In genomic region chr12:88805286-88805685, GRCh38 we compare ENCODE assay signal across 1 cellular context.
TF ChIP-seq lines count a peak whose summit lies in the region.

No MANE protein-coding gene starts in this region.

TF ChIP-seq in HCT116, 20 proteins besides CTCF, POLR2A, EP300 and RAD21:
- no peak for TF ChIP-seq SRF (IDR thresholded peaks at IDR 0.05; ENCODE audit: low read depth)
- TF ChIP-seq ELF1 (IDR thresholded peaks at IDR 0.05; ENCODE audit: borderline replicate concordance, low read depth) = no peak
- no peak for TF ChIP-seq SP1 (IDR thresholded peaks at IDR 0.05; ENCODE audit: low read depth)
- TF ChIP-seq, protein P1, sequence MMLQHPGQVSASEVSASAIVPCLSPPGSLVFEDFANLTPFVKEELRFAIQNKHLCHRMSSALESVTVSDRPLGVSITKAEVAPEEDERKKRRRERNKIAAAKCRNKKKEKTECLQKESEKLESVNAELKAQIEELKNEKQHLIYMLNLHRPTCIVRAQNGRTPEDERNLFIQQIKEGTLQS (IDR thresholded peaks at IDR 0.05) = no peak
- no peak for TF ChIP-seq FOSL1 (IDR thresholded peaks at IDR 0.05; ENCODE audit: low read depth)
- TF ChIP-seq CBX3 (IDR thresholded peaks at IDR 0.05; ENCODE audit: low read depth) = no peak
- TF ChIP-seq, protein P2, sequence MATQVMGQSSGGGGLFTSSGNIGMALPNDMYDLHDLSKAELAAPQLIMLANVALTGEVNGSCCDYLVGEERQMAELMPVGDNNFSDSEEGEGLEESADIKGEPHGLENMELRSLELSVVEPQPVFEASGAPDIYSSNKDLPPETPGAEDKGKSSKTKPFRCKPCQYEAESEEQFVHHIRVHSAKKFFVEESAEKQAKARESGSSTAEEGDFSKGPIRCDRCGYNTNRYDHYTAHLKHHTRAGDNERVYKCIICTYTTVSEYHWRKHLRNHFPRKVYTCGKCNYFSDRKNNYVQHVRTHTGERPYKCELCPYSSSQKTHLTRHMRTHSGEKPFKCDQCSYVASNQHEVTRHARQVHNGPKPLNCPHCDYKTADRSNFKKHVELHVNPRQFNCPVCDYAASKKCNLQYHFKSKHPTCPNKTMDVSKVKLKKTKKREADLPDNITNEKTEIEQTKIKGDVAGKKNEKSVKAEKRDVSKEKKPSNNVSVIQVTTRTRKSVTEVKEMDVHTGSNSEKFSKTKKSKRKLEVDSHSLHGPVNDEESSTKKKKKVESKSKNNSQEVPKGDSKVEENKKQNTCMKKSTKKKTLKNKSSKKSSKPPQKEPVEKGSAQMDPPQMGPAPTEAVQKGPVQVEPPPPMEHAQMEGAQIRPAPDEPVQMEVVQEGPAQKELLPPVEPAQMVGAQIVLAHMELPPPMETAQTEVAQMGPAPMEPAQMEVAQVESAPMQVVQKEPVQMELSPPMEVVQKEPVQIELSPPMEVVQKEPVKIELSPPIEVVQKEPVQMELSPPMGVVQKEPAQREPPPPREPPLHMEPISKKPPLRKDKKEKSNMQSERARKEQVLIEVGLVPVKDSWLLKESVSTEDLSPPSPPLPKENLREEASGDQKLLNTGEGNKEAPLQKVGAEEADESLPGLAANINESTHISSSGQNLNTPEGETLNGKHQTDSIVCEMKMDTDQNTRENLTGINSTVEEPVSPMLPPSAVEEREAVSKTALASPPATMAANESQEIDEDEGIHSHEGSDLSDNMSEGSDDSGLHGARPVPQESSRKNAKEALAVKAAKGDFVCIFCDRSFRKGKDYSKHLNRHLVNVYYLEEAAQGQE (IDR thresholded peaks at IDR 0.05; ENCODE audit: low read depth) = no peak
- TF ChIP-seq TCF7L2 (IDR thresholded peaks at IDR 0.05; ENCODE audit: borderline replicate concordance, extremely low read depth, insufficient read depth, insufficient read length) = no peak
- TF ChIP-seq ZNF274 (IDR thresholded peaks at IDR 0.05; ENCODE audit: low read depth, low read length) = no peak
- TF ChIP-seq EZH2 (IDR thresholded peaks at IDR 0.05) = no peak
- no peak for TF ChIP-seq SIN3A (IDR thresholded peaks at IDR 0.05; ENCODE audit: low read depth)
